ENCODE assay signal across 28 cellular contexts in genomic region chr11:10917802-10918201, GRCh38.
"Had no signal": no experiment of that assay in that cellular context is flagged by ENCODE, and none has a peak within 500 bp of the region (broad histone marks: within the 10 kb centered on the region; RNA-seq: fewer than 3 reads in every experiment).

No MANE protein-coding gene starts in this region.

- H3K4me1 ChIP-seq: adrenal gland, ascending aorta, breast epithelium, colonic mucosa had no signal

- H3K9me3 ChIP-seq: adrenal gland, ascending aorta, breast epithelium, colonic mucosa had no signal

- H3K27ac ChIP-seq: adrenal gland, ascending aorta, breast epithelium, cardiac muscle cell, colonic mucosa, dorsolateral prefrontal cortex had no signal

- FAIRE-seq: frontal cortex had no signal

- H3K4me3 ChIP-seq: adrenal gland, ascending aorta, breast epithelium, cardiac muscle cell, colonic mucosa, dorsolateral prefrontal cortex had no signal

- H3K27me3 ChIP-seq: adrenal gland, ascending aorta, breast epithelium, cardiac muscle cell, colonic mucosa, dorsolateral prefrontal cortex had no signal

- H3K36me3 ChIP-seq: adrenal gland, ascending aorta, breast epithelium, cardiac muscle cell, colonic mucosa had no signal

- DNase-seq: activated CD4-positive, alpha-beta memory T cell treated with anti-CD3 and anti-CD28 coated beads for 36 hours; activated CD4-positive, alpha-beta T cell treated with anti-CD3 and anti-CD28 coated beads for 36 hours; activated CD4-positive, alpha-beta T cell treated with anti-CD3 and anti-CD28 coated beads, Interleukin-2, amount 10 ng/mL, durations not matched to agents 24 days and 14 days; activated CD4-positive, CD25-positive, alpha-beta regulatory T cell; activated CD4-positive, CD25-positive, alpha-beta regulatory T cell treated with anti-CD3 and anti-CD28 coated beads, Interleukin-2, amount 50 U/mL, for 72 hours; activated CD8-positive, alpha-beta memory T cell treated with anti-CD3 and anti-CD28 coated beads, Interleukin-2, amount 10 ng/mL, durations not matched to agents 7 days and 5 days; activated CD8-positive, alpha-beta memory T cell treated with anti-CD3 and anti-CD28 coated beads, Interleukin-2, amount 50 U/mL, for 4 hours; activated CD8-positive, alpha-beta T cell treated with anti-CD3 and anti-CD28 coated beads, Interleukin-2, amount 10 ng/mL, durations not matched to agents 7 days and 5 days; activated effector memory CD4-positive, alpha-beta T cell treated with anti-CD3 and anti-CD28 coated beads, Interleukin-2, amount 50 U/mL, for 16 hours; activated naive CD4-positive, alpha-beta T cell treated with anti-CD3 and anti-CD28 coated beads for 36 hours; activated T-cell treated with anti-CD3 and anti-CD28 coated beads, Interleukin-2, amount 50 U/mL, for 1 hour; activated T-cell treated with anti-CD3 and anti-CD28 coated beads, Interleukin-2, amount 50 U/mL, for 48 hours; adrenal gland; amygdala; central memory CD4-positive, alpha-beta T cell; cerebellar nuclear complex; colonic mucosa; dorsolateral prefrontal cortex; effector memory CD4-positive, alpha-beta T cell; endodermal cell; foreskin fibroblast; T-helper 2 cell had no signal

- ATAC-seq: activated CD4-positive, alpha-beta T cell treated with anti-CD3 and anti-CD28 coated beads for 36 hours; activated CD8-positive, alpha-beta memory T cell treated with anti-CD3 and anti-CD28 coated beads, Interleukin-2, amount 10 ng/mL, durations not matched to agents 7 days and 5 days; activated CD8-positive, alpha-beta T cell treated with anti-CD3 and anti-CD28 coated beads, Interleukin-2, amount 10 ng/mL, durations not matched to agents 7 days and 5 days; activated naive CD4-positive, alpha-beta T cell treated with anti-CD3 and anti-CD28 coated beads, Interleukin-2, amount 50 U/mL, for 72 hours; esophagus mucosa had no signal
